ENCODE assay signal across 11 cellular contexts in genomic region chr3:159994182-159994581, GRCh38. TPM values are rescaled to one million over a fixed set of nuclear protein-coding genes. Genes with fewer than 3 reads are reported as not detected.
"Had no signal": no experiment of that assay in that cellular context is flagged by ENCODE, and none has a peak within 500 bp of the region (broad histone marks: within the 10 kb centered on the region; RNA-seq: fewer than 3 reads in every experiment).

No MANE protein-coding gene starts in this region.

- H3K4me3 ChIP-seq: heart right ventricle, tibial artery, uterus had no signal

- ATAC-seq: heart right ventricle had no signal

- H3K36me3 ChIP-seq: tibial artery, uterus had no signal

- H3K27me3 ChIP-seq: heart right ventricle, tibial artery, uterus had no signal

- DNase-seq: activated CD4-positive, alpha-beta memory T cell treated with anti-CD3 and anti-CD28 coated beads for 36 hours; activated CD4-positive, alpha-beta T cell treated with anti-CD3 and anti-CD28 coated beads for 1 hour; activated gamma-delta T cell; activated T-cell treated with anti-CD3 and anti-CD28 coated beads, Interleukin-2, amount 50 U/mL, for 48 hours; cerebellar nuclear complex; endodermal cell; foreskin melanocyte; heart right ventricle; nephron progenitor cell; tibial artery; uterus had no signal

- H3K27ac ChIP-seq: heart right ventricle, tibial artery, uterus had no signal

- H3K4me1 ChIP-seq: uterus had no signal

- H3K9me3 ChIP-seq: tibial artery, uterus had no signal

RNA-seq across cellular contexts. Expression of gene IL12A, which starts 5.5 kb away (rescaled TPM):
- total RNA-seq: activated CD4-positive, alpha-beta memory T cell treated with anti-CD3 and anti-CD28 coated beads for 36 hours; endodermal cell had no signal
